In genomic region chr6:33610057-33610456, GRCh38 we compare ENCODE assay signal across 1 cellular context.
TF ChIP-seq lines count a peak whose summit lies in the region.

No MANE protein-coding gene starts in this region.

TF ChIP-seq in SK-N-SH, 30 proteins besides CTCF, POLR2A, EP300 and RAD21 (continued from another document):
- TF ChIP-seq ZBTB33 (IDR thresholded peaks at IDR 0.05; ENCODE audit: borderline replicate concordance, low read depth) (no peak), MAX (IDR thresholded peaks at IDR 0.05; ENCODE audit: low read depth) (no peak), GABPA (IDR thresholded peaks at IDR 0.05; ENCODE audit: low read depth) (no peak), TEAD4 (IDR thresholded peaks at IDR 0.05; ENCODE audit: borderline replicate concordance, insufficient read depth) (no peak), JUND (IDR thresholded peaks at IDR 0.05) (no peak), IRF3 (IDR thresholded peaks at IDR 0.05; ENCODE audit: low read depth, low read length) (no peak), FOXJ3 (CRISPR knock-in tag; IDR thresholded peaks at IDR 0.05) (no peak), TAF1 (IDR thresholded peaks at IDR 0.05; ENCODE audit: borderline replicate concordance, low read depth, low read length) (no peak)
